9 cellular contexts compared by ENCODE assay signal in the genomic region with DNA sequence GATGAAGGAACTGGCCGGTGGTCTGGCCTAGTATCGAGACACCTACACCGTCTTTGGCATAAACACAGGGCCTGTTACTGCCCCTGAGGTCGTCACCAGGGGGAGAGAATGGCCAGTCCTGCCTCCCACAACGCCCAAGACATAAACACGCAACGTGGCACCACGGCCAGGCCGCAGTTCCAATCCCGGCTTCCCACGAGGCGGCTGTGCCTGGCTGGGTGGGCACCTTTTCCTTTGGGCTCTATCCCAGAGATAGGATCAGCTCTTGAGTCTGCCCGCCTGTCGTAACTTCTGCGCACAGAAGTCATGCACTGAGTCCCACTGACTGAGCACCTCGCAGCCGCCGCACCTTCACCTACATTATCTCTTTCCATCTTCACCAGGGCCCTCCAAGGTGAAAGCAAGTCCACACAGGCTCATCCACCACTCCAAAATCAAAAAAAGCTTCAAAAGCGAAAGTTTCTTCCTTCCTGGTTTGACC. TPM values are rescaled to one million over a fixed set of nuclear protein-coding genes. Genes with fewer than 3 reads are reported as not detected.
DNase-seq lines count a peak whose midpoint lies in the region; ATAC-seq and TF ChIP-seq lines count a peak whose summit lies in the region.
"Had no signal": no experiment of that assay in that cellular context is flagged by ENCODE, and none has a peak within 500 bp of the region (broad histone marks: within the 10 kb centered on the region; RNA-seq: fewer than 3 reads in every experiment).

No MANE protein-coding gene starts in this region.

- no peaks in the 10 kb centered on the region for H3F3A ChIP-seq in MM.1S (ENCODE audit: insufficient read depth, low read length)

- H3K27me3 ChIP-seq in body of pancreas: no peaks in the 10 kb centered on the region
- no peaks in the 10 kb centered on the region for H3K27me3 ChIP-seq in lower lobe of right lung (ENCODE audit: low read depth)
- H3K27me3 ChIP-seq in upper lobe of left lung: no peaks in the 10 kb centered on the region
- H3K27me3 ChIP-seq in MM.1S (replicated peaks; ENCODE audit: insufficient read depth, low read length): peaks cover 81% of the 10 kb centered on the region

- H3K79me2 ChIP-seq in MM.1S (ENCODE audit: low read length): no peaks in the 10 kb centered on the region

- H3K4me3 ChIP-seq in body of pancreas: peak overlapping the region; percentile 64 to 70
- peak overlapping the region; percentile 84 for H3K4me3 ChIP-seq in lower lobe of right lung
- H3K4me3 ChIP-seq in upper lobe of left lung: peak overlapping the region; percentile 82 to 99 (median 94)
- H3K4me3 ChIP-seq in MM.1S (ENCODE audit: low read length): no peak overlapping the region

- no peak for DNase-seq in activated naive CD4-positive, alpha-beta T cell treated with anti-CD3 and anti-CD28 coated beads, Interleukin-2, amount 10 ng/mL, durations not matched to agents 7 days and 5 days
- no peak for DNase-seq in activated naive CD4-positive, alpha-beta T cell treated with Interleukin-2 at 50 U/mL for 16 hours
- DNase-seq in body of pancreas (no peak), lower lobe of right lung (no peak), upper lobe of left lung (peak in 1 of 2 donors; percentile 63), MM.1S (no peak), kidney tubule cell (ENCODE audit: low spot score) (no peak)

- TF ChIP-seq EP300 in upper lobe of left lung (IDR thresholded peaks at IDR 0.05): no peak

- H3K9me2 ChIP-seq in MM.1S (replicated peaks; ENCODE audit: insufficient read depth, low read length): no peaks in the 10 kb centered on the region

- ATAC-seq in body of pancreas (no peak), lower lobe of right lung (no peak), upper lobe of left lung (ENCODE audit: low FRiP score in 2 of 2) (no peak), HG03439 (IDR thresholded peaks at IDR 0.05; ENCODE audit: unreplicated experiment) (no peak)

- TF ChIP-seq CTCF in body of pancreas (IDR thresholded peaks at IDR 0.05) (no peak), lower lobe of right lung (IDR thresholded peaks at IDR 0.05) (no peak), upper lobe of left lung (IDR thresholded peaks at IDR 0.05) (no peak), MM.1S (IDR thresholded peaks at IDR 0.05; ENCODE audit: low read length) (no peak)

- H3K9ac ChIP-seq in MM.1S (ENCODE audit: low read length): no peak overlapping the region

- H3K4me1 Mint-ChIP-seq in activated naive CD4-positive, alpha-beta T cell treated with anti-CD3 and anti-CD28 coated beads, Interleukin-2, amount 10 ng/mL, durations not matched to agents 7 days and 5 days: peaks cover 56% of the 10 kb centered on the region

- no peaks in the 10 kb centered on the region for H4K20me1 ChIP-seq in MM.1S (ENCODE audit: insufficient read depth, low read length)

- H3K9me3 ChIP-seq in body of pancreas: no peaks in the 10 kb centered on the region
- H3K9me3 ChIP-seq in lower lobe of right lung: no peaks in the 10 kb centered on the region
- no peaks in the 10 kb centered on the region for H3K9me3 ChIP-seq in upper lobe of left lung
- no peaks in the 10 kb centered on the region for H3K9me3 ChIP-seq in MM.1S (replicated peaks; ENCODE audit: insufficient read depth, low read length)

- intact Hi-C loops in body of pancreas (cut with DNase I): no loop called here
- intact Hi-C loops in lower lobe of right lung (cut with DNase I): no loop called here

- H3K9me3 Mint-ChIP-seq in activated naive CD4-positive, alpha-beta T cell treated with anti-CD3 and anti-CD28 coated beads, Interleukin-2, amount 10 ng/mL, durations not matched to agents 7 days and 5 days: peaks cover 4% of the 10 kb centered on the region

- peak overlapping the region; percentile 80 for H3K4me3 Mint-ChIP-seq in activated naive CD4-positive, alpha-beta T cell treated with anti-CD3 and anti-CD28 coated beads, Interleukin-2, amount 10 ng/mL, durations not matched to agents 7 days and 5 days

- no peak for TF ChIP-seq POLR2A in body of pancreas (IDR thresholded peaks at IDR 0.05)
- TF ChIP-seq POLR2A in upper lobe of left lung (IDR thresholded peaks at IDR 0.05): no peak

- peaks cover 17% of the 10 kb centered on the region for H3K36me3 Mint-ChIP-seq in activated naive CD4-positive, alpha-beta T cell treated with anti-CD3 and anti-CD28 coated beads, Interleukin-2, amount 10 ng/mL, durations not matched to agents 7 days and 5 days

- H3K36me3 ChIP-seq in body of pancreas (replicated peaks in 1 of 2; ENCODE audit: insufficient read depth in 1 of 2, low read depth in 2 of 2) (no peaks in the 10 kb centered on the region), lower lobe of right lung (peaks cover 2% of the 10 kb centered on the region), upper lobe of left lung (no peaks in the 10 kb centered on the region), MM.1S (replicated peaks; ENCODE audit: insufficient read depth, low read length) (no peaks in the 10 kb centered on the region)

- no peak overlapping the region for H3K4me2 ChIP-seq in MM.1S (ENCODE audit: low read depth, low read length)

- H3K4me1 ChIP-seq in body of pancreas (peaks cover 40% of the 10 kb centered on the region), lower lobe of right lung (peaks cover 40% of the 10 kb centered on the region), upper lobe of left lung (peaks cover 29 to 44% (median 35%) of the 10 kb centered on the region in 4 donors), MM.1S (ENCODE audit: low read length) (no peaks in the 10 kb centered on the region)

- peaks cover 12% of the 10 kb centered on the region for H3K27me3 Mint-ChIP-seq in activated naive CD4-positive, alpha-beta T cell treated with anti-CD3 and anti-CD28 coated beads, Interleukin-2, amount 10 ng/mL, durations not matched to agents 7 days and 5 days

- H2AFZ ChIP-seq in MM.1S (ENCODE audit: low read length): no peak overlapping the region

- H3K27ac ChIP-seq in body of pancreas (peak overlapping the region in 3 of 4 donors; percentile 34 to 67 (median 59)), lower lobe of right lung (peak overlapping the region; percentile 82), upper lobe of left lung (peak overlapping the region; percentile 83 to 93 (median 84)), MM.1S (ENCODE audit: low read length) (no peak overlapping the region)

- peak overlapping the region; percentile 78 for H3K27ac Mint-ChIP-seq in activated naive CD4-positive, alpha-beta T cell treated with anti-CD3 and anti-CD28 coated beads, Interleukin-2, amount 10 ng/mL, durations not matched to agents 7 days and 5 days

- 71% methylated on average over 8 to 19 of the region's 19 CpGs for WGBS in body of pancreas, 2 donors
- 43 to 71% methylated on average over 8 to 19 of the region's 19 CpGs for WGBS in upper lobe of left lung, 2 donors

- CTCF ChIA-PET in activated naive CD4-positive, alpha-beta T cell treated with anti-CD3 and anti-CD28 coated beads, Interleukin-2, amount 10 ng/mL, durations not matched to agents 7 days and 5 days (lab: Charles Lee): interaction anchor here (0.7 kb wide), 1 partner anchor 77 kb away, joined by 3 read pairs; no protein-coding TSS in a partner anchor

RNA-seq across cellular contexts. Expression of gene MIER2, which starts 1.1 kb away (rescaled TPM):
- total RNA-seq in body of pancreas (1 to 10 TPM; 3.1 to 9.6 TPM), lower lobe of right lung (39.4 TPM), upper lobe of left lung (10 to 100 TPM; 16.4 to 64.8 (median 31.7) TPM)

RNA-seq across cellular contexts. Expression of gene PLPP2, which starts 52.3 kb away (rescaled TPM):
- 10 to 100 TPM; 66.4 to 75.8 TPM for total RNA-seq in body of pancreas
- 11.7 TPM for total RNA-seq in lower lobe of right lung
- total RNA-seq in upper lobe of left lung: 10 to 100 TPM in 4 of 6 donors, 1 to 10 TPM in 2; 7.1 to 50.1 (median 16.7) TPM
- total RNA-seq: T-helper 2 cell treated with Interferon-gamma antibody and Interleukin-4, amounts not matched to agents 100 ng/mL and 5 ng/mL, for 36 hours had no signal
